ENCODE assay signal across 13 cellular contexts in genomic region chr5:123755587-123756324, GRCh38.
DNase-seq lines count a peak whose midpoint lies in the region; ATAC-seq and TF ChIP-seq lines count a peak whose summit lies in the region.
"Had no signal": no experiment of that assay in that cellular context is flagged by ENCODE, and none has a peak within 500 bp of the region (broad histone marks: within the 10 kb centered on the region; RNA-seq: fewer than 3 reads in every experiment).

No MANE protein-coding gene starts in this region.

- H3K27me3 ChIP-seq in SJSA1 (replicated peaks) (no peaks in the 10 kb centered on the region), upper lobe of right lung (no peaks in the 10 kb centered on the region)
- H3K27me3 ChIP-seq: BLaER1 treated with 17β-estradiol and CSF1 and Interleukin-3, amounts not matched to agents 10 nM and 100 nM; SJCRH30 had no signal

- intact Hi-C loops in upper lobe of right lung (cut with DNase I) (no loop called here), head of caudate nucleus (cut with DNase I) (loop anchor here (5.0 kb wide), 1 partner anchor 117 kb away; no protein-coding TSS in a partner anchor)

- peak overlapping the region; percentile 30 for H3K27ac ChIP-seq in SJSA1
- no peak overlapping the region for H3K27ac ChIP-seq in upper lobe of right lung
- H3K27ac ChIP-seq: BLaER1 treated with 17β-estradiol and CSF1 and Interleukin-3, amounts not matched to agents 10 nM and 100 nM; SJCRH30 had no signal

- ATAC-seq in upper lobe of right lung, result no peak
- ATAC-seq in GM21576 (IDR thresholded peaks at IDR 0.05; ENCODE audit: unreplicated experiment), result no peak

- no peaks in the 10 kb centered on the region for H3K9me3 ChIP-seq in SJSA1 (replicated peaks)
- H3K9me3 ChIP-seq in upper lobe of right lung, result no peaks in the 10 kb centered on the region
- H3K9me3 ChIP-seq: SJCRH30 had no signal

- H3K4me3 ChIP-seq in SJSA1 (no peak overlapping the region), fibroblast of mammary gland (ENCODE audit: control insufficient read depth, low read depth, low read length) (no peak overlapping the region), upper lobe of right lung (no peak overlapping the region)
- H3K4me3 ChIP-seq: BLaER1 treated with 17β-estradiol and CSF1 and Interleukin-3, amounts not matched to agents 10 nM and 100 nM; SJCRH30 had no signal

- H3K36me3 ChIP-seq in SJSA1 (no peaks in the 10 kb centered on the region), upper lobe of right lung (no peaks in the 10 kb centered on the region)
- H3K36me3 ChIP-seq: BLaER1 treated with 17β-estradiol and CSF1 and Interleukin-3, amounts not matched to agents 10 nM and 100 nM; SJCRH30 had no signal

- DNase-seq in AG08396 (ENCODE audit: low spot score), result peak; percentile 41
- DNase-seq in SJSA1 (ENCODE audit: low read depth in 1 of 2, low spot score in 2 of 2), result peak in 1 of 2 experiments; percentile 36
- DNase-seq in fibroblast of mammary gland (ENCODE audit: low read depth), result peak; percentile 69
- peak; percentile 41 for DNase-seq in myocyte (ENCODE audit: low read depth)
- DNase-seq in upper lobe of right lung, result no peak
- DNase-seq in NCI-H2196 (lab: John Stamatoyannopoulos, UW; ENCODE audit: unreplicated experiment), result no peak
- DNase-seq in head of caudate nucleus, result no peak
- DNase-seq: activated CD4-positive, alpha-beta T cell treated with anti-CD3 and anti-CD28 coated beads for 1 hour; activated T-cell treated with anti-CD3 and anti-CD28 coated beads, Interleukin-2, amount 50 U/mL, for 48 hours; SJCRH30; stimulated activated naive CD4-positive, alpha-beta T cell had no signal

- no peak for TF ChIP-seq CTCF in fibroblast of mammary gland (conservative IDR thresholded peaks at IDR 0.05; ENCODE audit: control insufficient read depth, insufficient read depth, low read depth, low read length)
- no peak for TF ChIP-seq CTCF in upper lobe of right lung (IDR thresholded peaks at IDR 0.05)

- H3K4me1 ChIP-seq in SJSA1 (replicated peaks) (peaks cover 39% of the 10 kb centered on the region), upper lobe of right lung (no peaks in the 10 kb centered on the region)

Comparison
In these comparisons a context has a peak if more than half of its experiments do, and no peak if none do; other contexts are left out.
1. DNase-seq: peak in AG08396 (single experiment), fibroblast of mammary gland (single experiment) and myocyte (single experiment); none in upper lobe of right lung (single experiment), NCI-H2196 (single experiment) and head of caudate nucleus (0 of 42).